ENCODE assay signal across 8 cellular contexts in the genomic region with DNA sequence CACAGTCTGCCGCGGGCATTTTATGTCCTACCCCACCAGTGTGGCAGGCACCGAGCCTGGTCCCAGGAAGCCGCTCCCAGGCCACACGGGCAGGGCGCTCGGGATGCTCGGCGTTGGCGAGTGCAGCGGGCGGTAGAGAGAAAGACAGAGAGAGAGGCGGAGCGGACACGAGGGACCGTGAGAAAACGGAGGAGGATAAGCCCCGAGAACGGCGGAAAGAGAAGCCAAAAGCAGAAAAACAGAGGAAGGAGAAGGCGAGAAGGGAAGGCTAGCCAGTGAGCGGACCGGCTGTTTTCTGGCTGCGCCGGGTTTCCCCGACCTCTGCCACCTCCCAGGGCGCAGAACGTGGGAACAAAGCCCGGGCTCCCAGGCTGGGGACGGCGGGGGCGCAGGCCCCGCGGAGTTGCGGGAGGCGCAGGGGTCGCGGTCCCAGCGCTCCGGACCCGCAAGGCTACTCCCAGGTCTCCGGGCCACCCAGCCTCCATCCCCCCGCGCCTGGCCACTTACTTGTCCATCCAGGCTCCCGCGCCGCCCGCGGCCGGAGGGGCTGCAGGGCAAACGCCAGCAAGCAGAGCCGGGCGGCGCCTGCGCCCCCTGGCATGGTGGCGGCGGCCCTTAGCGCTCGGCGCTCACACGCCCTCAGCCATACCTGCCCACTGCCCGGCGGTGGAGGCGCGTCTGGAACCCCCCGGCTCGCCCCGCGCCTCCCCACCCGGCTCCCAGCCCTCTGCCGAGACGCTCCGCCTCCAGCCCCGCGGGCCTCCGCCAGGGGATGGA. TPM values are rescaled to one million over a fixed set of nuclear protein-coding genes. Genes with fewer than 3 reads are reported as not detected.
DNase-seq lines count a peak whose midpoint lies in the region; ATAC-seq lines count a peak whose summit lies in the region.

A gene with protein sequence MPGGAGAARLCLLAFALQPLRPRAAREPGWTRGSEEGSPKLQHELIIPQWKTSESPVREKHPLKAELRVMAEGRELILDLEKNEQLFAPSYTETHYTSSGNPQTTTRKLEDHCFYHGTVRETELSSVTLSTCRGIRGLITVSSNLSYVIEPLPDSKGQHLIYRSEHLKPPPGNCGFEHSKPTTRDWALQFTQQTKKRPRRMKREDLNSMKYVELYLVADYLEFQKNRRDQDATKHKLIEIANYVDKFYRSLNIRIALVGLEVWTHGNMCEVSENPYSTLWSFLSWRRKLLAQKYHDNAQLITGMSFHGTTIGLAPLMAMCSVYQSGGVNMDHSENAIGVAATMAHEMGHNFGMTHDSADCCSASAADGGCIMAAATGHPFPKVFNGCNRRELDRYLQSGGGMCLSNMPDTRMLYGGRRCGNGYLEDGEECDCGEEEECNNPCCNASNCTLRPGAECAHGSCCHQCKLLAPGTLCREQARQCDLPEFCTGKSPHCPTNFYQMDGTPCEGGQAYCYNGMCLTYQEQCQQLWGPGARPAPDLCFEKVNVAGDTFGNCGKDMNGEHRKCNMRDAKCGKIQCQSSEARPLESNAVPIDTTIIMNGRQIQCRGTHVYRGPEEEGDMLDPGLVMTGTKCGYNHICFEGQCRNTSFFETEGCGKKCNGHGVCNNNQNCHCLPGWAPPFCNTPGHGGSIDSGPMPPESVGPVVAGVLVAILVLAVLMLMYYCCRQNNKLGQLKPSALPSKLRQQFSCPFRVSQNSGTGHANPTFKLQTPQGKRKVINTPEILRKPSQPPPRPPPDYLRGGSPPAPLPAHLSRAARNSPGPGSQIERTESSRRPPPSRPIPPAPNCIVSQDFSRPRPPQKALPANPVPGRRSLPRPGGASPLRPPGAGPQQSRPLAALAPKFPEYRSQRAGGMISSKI (minus strand): TSS at position 680 of the 777 bp plus-strand sequence. CDS start 79 bp downstream, at position 601.

- intact Hi-C loops in left ventricle myocardium superior (cut with micrococcal nuclease) = no loop called here

- no peaks in the 10 kb centered on the region for H3K9me3 ChIP-seq in SK-N-MC (ENCODE audit: low read depth, low read length)

- no peaks in the 10 kb centered on the region for H3K27me3 ChIP-seq in rectal smooth muscle tissue (ENCODE audit: control insufficient read depth, insufficient read depth, low read length)

- H3K36me3 ChIP-seq in SK-N-MC (ENCODE audit: insufficient read depth, low read length) (no peaks in the 10 kb centered on the region), rectal smooth muscle tissue (ENCODE audit: control insufficient read depth, insufficient read depth, low read length) (no peaks in the 10 kb centered on the region)

- in situ Hi-C loops in G401 (cut with HindIII; ENCODE audit: low sequenced_read_pairs) = no loop called here

- no peak within 1 kb of the TSS for H3K27ac ChIP-seq in SK-N-MC
- peak within 1 kb of the TSS; percentile 94 for H3K27ac ChIP-seq in rectal smooth muscle tissue (ENCODE audit: low read depth, low read length)

- H3K4me3 ChIP-seq in SK-N-MC (peak within 1 kb of the TSS; percentile 87), rectal smooth muscle tissue (ENCODE audit: low read length) (peak within 1 kb of the TSS; percentile 98)

- DNase-seq in G401 (ENCODE audit: low spot score) = peak; percentile 48
- no peak for DNase-seq in SK-N-MC (ENCODE audit: low read depth, low spot score)
- peak; percentile 59 for DNase-seq in amniotic epithelial cell (ENCODE audit: low read depth)
- DNase-seq in left ventricle myocardium superior = peak; percentile 80
- DNase-seq in COLO829 (ENCODE audit: low spot score) = no peak
- DNase-seq in GM19240 (ENCODE audit: insufficient read length, low spot score) = no peak

- ATAC-seq in HG02885 (IDR thresholded peaks at IDR 0.05; ENCODE audit: poor library complexity, unreplicated experiment) (peak; percentile 49), left ventricle myocardium superior (peak; percentile 93)

- peak within 1 kb of the TSS; percentile 56 for H3K9ac ChIP-seq in SK-N-MC (ENCODE audit: insufficient read length)
- peak within 1 kb of the TSS; percentile 85 for H3K9ac ChIP-seq in rectal smooth muscle tissue (ENCODE audit: low read length)

- peaks cover 21% of the 10 kb centered on the region for H3K4me1 ChIP-seq in rectal smooth muscle tissue (ENCODE audit: control insufficient read depth, insufficient read depth, low read length)

RNA-seq across cellular contexts. Expression of the gene that starts here (rescaled TPM):
- 0.17 and 0.55 TPM in 2 replicates for total RNA-seq in G401 (2014; rRNA removed; shearing (Covaris generic))
- total RNA-seq in left ventricle myocardium superior = 9.3 TPM

Comparison
In these comparisons a context has a peak if more than half of its experiments do, and no peak if none do; other contexts are left out.
1. Peak in DNase-seq in G401; RNA of the gene not detected or under 1 TPM.
2. DNase-seq: peak in amniotic epithelial cell (single experiment) and left ventricle myocardium superior (single experiment); none in SK-N-MC (single experiment), COLO829 (single experiment) and GM19240 (single experiment).